ENCODE assay signal across 21 cellular contexts in the genomic region with DNA sequence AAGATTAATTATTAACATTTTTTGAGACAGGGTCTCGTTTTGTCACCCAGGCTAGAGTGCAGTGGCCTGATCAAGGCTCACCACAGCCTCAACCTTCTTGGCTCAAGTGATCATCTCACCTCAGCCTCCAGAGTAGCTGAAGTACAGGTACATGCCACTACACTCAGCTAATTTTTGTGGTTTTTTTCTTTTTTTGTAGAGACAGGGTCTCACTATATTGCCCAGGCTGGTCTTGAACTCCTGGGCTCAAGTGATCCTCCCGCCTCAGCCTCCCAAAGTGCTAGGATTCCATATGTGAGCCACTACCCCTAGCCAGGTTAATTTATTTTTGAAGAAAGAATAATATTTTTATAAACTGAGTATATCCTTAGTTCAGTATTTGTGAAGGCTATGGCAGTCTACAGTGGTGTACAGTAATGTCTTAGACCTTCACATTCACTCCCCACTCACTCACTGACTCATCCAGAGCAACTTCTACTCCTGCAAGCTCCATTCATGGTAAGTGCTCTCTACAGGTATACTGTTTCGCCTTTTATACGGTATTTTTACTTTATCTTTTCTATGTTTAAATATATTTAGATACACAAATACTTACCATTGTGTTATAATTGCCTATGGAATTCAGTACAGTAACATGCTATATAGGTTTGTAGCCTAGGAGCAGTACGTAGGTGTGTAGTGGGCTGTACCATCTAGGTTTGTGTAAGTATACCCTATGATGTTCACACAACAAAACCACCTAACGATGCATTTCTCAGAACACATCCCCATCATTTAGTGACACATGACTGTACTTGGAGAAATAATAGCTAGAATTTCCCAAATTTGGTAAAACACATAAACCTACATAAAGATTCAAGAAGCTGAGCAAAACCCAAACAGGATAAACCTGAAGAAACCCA. TPM values are rescaled to one million over a fixed set of nuclear protein-coding genes. Genes with fewer than 3 reads are reported as not detected.
A peak's percentile ranks its signal among the peaks of the same experiment; 100 is the strongest.
DNase-seq lines count a peak whose midpoint lies in the region; ATAC-seq and TF ChIP-seq lines count a peak whose summit lies in the region.
"Had no signal": no experiment of that assay in that cellular context is flagged by ENCODE, and none has a peak within 500 bp of the region (broad histone marks: within the 10 kb centered on the region; RNA-seq: fewer than 3 reads in every experiment).

No MANE protein-coding gene starts in this region.

- no peaks in the 10 kb centered on the region for H3K27me3 Mint-ChIP-seq in activated CD4-positive, alpha-beta T cell treated with anti-CD3 and anti-CD28 coated beads for 36 hours
- H3K27me3 Mint-ChIP-seq in CD8-positive, alpha-beta T cell (ENCODE audit: low read depth): no peaks in the 10 kb centered on the region
- no peaks in the 10 kb centered on the region for H3K27me3 Mint-ChIP-seq in activated T-helper 2 cell treated with anti-CD3 and anti-CD28 coated beads, Interferon-gamma antibody, Interleukin-2, Interleukin-4, amounts not matched to agents 10 μg/mL and 5 μg/mL and 100 μg/mL, durations not matched to agents 14 hours and 24 hours and 36 hours (ENCODE audit: low read depth)
- H3K27me3 Mint-ChIP-seq: memory B cell had no signal

- H3K36me3 Mint-ChIP-seq in activated CD4-positive, alpha-beta T cell treated with anti-CD3 and anti-CD28 coated beads for 36 hours (ENCODE audit: low read depth): peaks cover 36% of the 10 kb centered on the region
- H3K36me3 Mint-ChIP-seq in CD8-positive, alpha-beta T cell: peaks cover 46% of the 10 kb centered on the region
- peaks cover 45% of the 10 kb centered on the region for H3K36me3 Mint-ChIP-seq in activated T-helper 2 cell treated with anti-CD3 and anti-CD28 coated beads, Interferon-gamma antibody, Interleukin-2, Interleukin-4, amounts not matched to agents 10 μg/mL and 5 μg/mL and 100 μg/mL, durations not matched to agents 14 hours and 24 hours and 36 hours (ENCODE audit: low read depth)

- peak; percentile 44 for DNase-seq in activated CD4-positive, alpha-beta T cell treated with anti-CD3 and anti-CD28 coated beads for 36 hours
- no peak for DNase-seq in activated CD4-positive, alpha-beta T cell treated with anti-CD3 and anti-CD28 coated beads, Interleukin-2, amount 50 U/mL, for 4 hours
- no peak for DNase-seq in CD8-positive, alpha-beta T cell
- no peak for DNase-seq in activated T-helper 2 cell treated with anti-CD3 and anti-CD28 coated beads, Interferon-gamma antibody, Interleukin-2, Interleukin-4, amounts not matched to agents 10 μg/mL and 5 μg/mL and 100 μg/mL, durations not matched to agents 14 hours and 24 hours and 36 hours (ENCODE audit: low spot score)
- DNase-seq in kidney tubule cell (ENCODE audit: low spot score) (peak; percentile 62), SIG-M5 (lab: John Stamatoyannopoulos, UW) (no peak)
- DNase-seq: 8988T, adrenal gland, brain microvascular endothelial cell, Caco-2, colonic mucosa, DMS79 treated with DMSO at 0.1 percent for 48 hours, left colon, NCI-H187, NCI-H69, spleen, upper lobe of left lung had no signal

- peaks cover 89% of the 10 kb centered on the region for H3K4me1 Mint-ChIP-seq in activated CD4-positive, alpha-beta T cell treated with anti-CD3 and anti-CD28 coated beads for 36 hours
- peaks cover 85% of the 10 kb centered on the region for H3K4me1 Mint-ChIP-seq in CD8-positive, alpha-beta T cell (ENCODE audit: low read depth)
- peaks cover 54% of the 10 kb centered on the region for H3K4me1 Mint-ChIP-seq in activated T-helper 2 cell treated with anti-CD3 and anti-CD28 coated beads, Interferon-gamma antibody, Interleukin-2, Interleukin-4, amounts not matched to agents 10 μg/mL and 5 μg/mL and 100 μg/mL, durations not matched to agents 14 hours and 24 hours and 36 hours (ENCODE audit: low read depth)

- H3K27ac ChIP-seq in CD8-positive, alpha-beta T cell (ENCODE audit: low read depth, low read length): no peak overlapping the region
- H3K27ac ChIP-seq: adrenal gland, brain microvascular endothelial cell, colonic mucosa, spleen, upper lobe of left lung had no signal

- peaks cover 92% of the 10 kb centered on the region for H3K4me1 ChIP-seq in CD8-positive, alpha-beta T cell (ENCODE audit: insufficient read depth, low read length)
- H3K4me1 ChIP-seq: adrenal gland, colonic mucosa had no signal

- no peaks in the 10 kb centered on the region for H3K36me3 ChIP-seq in CD8-positive, alpha-beta T cell (ENCODE audit: insufficient read depth, low read length)
- H3K36me3 ChIP-seq: adrenal gland, brain microvascular endothelial cell, colonic mucosa, spleen, upper lobe of left lung had no signal

- intact Hi-C loops in activated CD4-positive, alpha-beta T cell treated with anti-CD3 and anti-CD28 coated beads for 36 hours (cut with DNase I, micrococcal nuclease): loop anchor here (2.0 to 5.0 kb wide), 6 partner anchors 20 to 80 kb away; a partner anchor contains a TSS
- intact Hi-C loops in CD8-positive, alpha-beta T cell (cut with DNase I, micrococcal nuclease): loop anchor here (5.0 kb wide), 1 partner anchor 35 kb away; no protein-coding TSS in a partner anchor
- intact Hi-C loops in activated T-helper 2 cell treated with anti-CD3 and anti-CD28 coated beads, Interferon-gamma antibody, Interleukin-2, Interleukin-4, amounts not matched to agents 10 μg/mL and 5 μg/mL and 100 μg/mL, durations not matched to agents 14 hours and 24 hours and 36 hours (cut with micrococcal nuclease): loop anchor here (1.0 to 5.0 kb wide), 4 partner anchors 29 to 78 kb away; no protein-coding TSS in a partner anchor

- no peaks in the 10 kb centered on the region for H3K27me3 ChIP-seq in CD8-positive, alpha-beta T cell (ENCODE audit: insufficient read depth, low read length)
- H3K27me3 ChIP-seq: adrenal gland, brain microvascular endothelial cell, colonic mucosa, spleen, upper lobe of left lung had no signal

- H3K27ac Mint-ChIP-seq in activated CD4-positive, alpha-beta T cell treated with anti-CD3 and anti-CD28 coated beads for 36 hours: peak overlapping the region; percentile 93
- peak overlapping the region; percentile 94 for H3K27ac Mint-ChIP-seq in CD8-positive, alpha-beta T cell
- H3K27ac Mint-ChIP-seq in activated T-helper 2 cell treated with anti-CD3 and anti-CD28 coated beads, Interferon-gamma antibody, Interleukin-2, Interleukin-4, amounts not matched to agents 10 μg/mL and 5 μg/mL and 100 μg/mL, durations not matched to agents 14 hours and 24 hours and 36 hours: peak overlapping the region; percentile 79
- H3K27ac Mint-ChIP-seq: memory B cell had no signal

- CTCF ChIA-PET in activated CD4-positive, alpha-beta T cell treated with anti-CD3 and anti-CD28 coated beads for 36 hours (lab: Charles Lee): interaction anchor here (0.6 to 2.1 kb wide), 10 partner anchors 12 to 448 kb away, joined by 3 to 7 read pairs (median 4); no protein-coding TSS in a partner anchor
- CTCF ChIA-PET in CD8-positive, alpha-beta T cell (lab: Charles Lee): interaction anchor here (0.7 to 1.5 kb wide), 3 partner anchors 17 to 36 kb away, joined by 3 to 4 read pairs (median 4); no protein-coding TSS in a partner anchor

- H3K4me3 Mint-ChIP-seq in activated CD4-positive, alpha-beta T cell treated with anti-CD3 and anti-CD28 coated beads for 36 hours: peak overlapping the region; percentile 55
- H3K4me3 Mint-ChIP-seq in CD8-positive, alpha-beta T cell: peak overlapping the region; percentile 73
- H3K4me3 Mint-ChIP-seq in activated T-helper 2 cell treated with anti-CD3 and anti-CD28 coated beads, Interferon-gamma antibody, Interleukin-2, Interleukin-4, amounts not matched to agents 10 μg/mL and 5 μg/mL and 100 μg/mL, durations not matched to agents 14 hours and 24 hours and 36 hours (ENCODE audit: low read depth): peak overlapping the region; percentile 20
- H3K4me3 Mint-ChIP-seq: memory B cell had no signal

- H3K9me3 Mint-ChIP-seq in activated CD4-positive, alpha-beta T cell treated with anti-CD3 and anti-CD28 coated beads for 36 hours (ENCODE audit: low read depth): peaks cover 3% of the 10 kb centered on the region
- peaks cover 2% of the 10 kb centered on the region for H3K9me3 Mint-ChIP-seq in CD8-positive, alpha-beta T cell
- H3K9me3 Mint-ChIP-seq in activated T-helper 2 cell treated with anti-CD3 and anti-CD28 coated beads, Interferon-gamma antibody, Interleukin-2, Interleukin-4, amounts not matched to agents 10 μg/mL and 5 μg/mL and 100 μg/mL, durations not matched to agents 14 hours and 24 hours and 36 hours: no peaks in the 10 kb centered on the region
- H3K9me3 Mint-ChIP-seq: memory B cell had no signal

- H3K4me3 ChIP-seq in CD8-positive, alpha-beta T cell (ENCODE audit: low read depth, low read length): no peak overlapping the region
- H3K4me3 ChIP-seq: adrenal gland, colonic mucosa, spleen, upper lobe of left lung had no signal

- peak; percentile 82 for ATAC-seq in activated CD4-positive, alpha-beta T cell treated with anti-CD3 and anti-CD28 coated beads for 36 hours
- peak; percentile 13 for ATAC-seq in CD8-positive, alpha-beta T cell
- ATAC-seq in GM21381 (IDR thresholded peaks at IDR 0.05; ENCODE audit: unreplicated experiment) (no peak), HG03095 (IDR thresholded peaks at IDR 0.05; ENCODE audit: unreplicated experiment) (no peak)
- ATAC-seq: SK-N-SH treated with all-trans-retinoic acid at 6 μM for 48 hours had no signal

- TF ChIP-seq CTCF in CD8-positive, alpha-beta T cell (IDR thresholded peaks at IDR 0.05): no peak

- no peaks in the 10 kb centered on the region for H3K9me3 ChIP-seq in CD8-positive, alpha-beta T cell (ENCODE audit: low read length)
- H3K9me3 ChIP-seq: adrenal gland, Caco-2, colonic mucosa, spleen, upper lobe of left lung had no signal

- POLR2A ChIA-PET in activated CD4-positive, alpha-beta T cell treated with anti-CD3 and anti-CD28 coated beads for 36 hours (lab: Charles Lee): interaction anchor here (0.7 kb wide), 2 partner anchors 81 to 467 kb away, joined by 3 to 4 read pairs; no protein-coding TSS in a partner anchor
- POLR2A ChIA-PET in CD8-positive, alpha-beta T cell (lab: Charles Lee): interaction anchor here (1.0 to 1.7 kb wide), 3 partner anchors 9 to 36 kb away, joined by 4 read pairs; no protein-coding TSS in a partner anchor

RNA-seq across cellular contexts. Expression of a gene that starts 38.6 kb away (rescaled TPM):
- total RNA-seq in activated CD4-positive, alpha-beta T cell treated with anti-CD3 and anti-CD28 coated beads for 36 hours: 10 to 100 TPM; 49.4 to 67.5 TPM
- 100 to 1,000 TPM; 226 to 229 TPM for total RNA-seq in CD8-positive, alpha-beta T cell
- total RNA-seq in activated T-helper 2 cell treated with anti-CD3 and anti-CD28 coated beads, Interferon-gamma antibody, Interleukin-2, Interleukin-4, amounts not matched to agents 10 μg/mL and 5 μg/mL and 100 μg/mL, durations not matched to agents 14 hours and 24 hours and 36 hours: 42.0 and 44.6 TPM in 2 replicates

Comparison
In these comparisons a context has a peak if more than half of its experiments do, and no peak if none do; other contexts are left out.
1. DNase-seq: peak in activated CD4-positive, alpha-beta T cell treated with anti-CD3 and anti-CD28 coated beads for 36 hours (single experiment) and kidney tubule cell (single experiment); none in activated CD4-positive, alpha-beta T cell treated with anti-CD3 and anti-CD28 coated beads, Interleukin-2, amount 50 U/mL, for 4 hours (0 of 2), CD8-positive, alpha-beta T cell (0 of 7), activated T-helper 2 cell treated with anti-CD3 and anti-CD28 coated beads, Interferon-gamma antibody, Interleukin-2, Interleukin-4, amounts not matched to agents 10 μg/mL and 5 μg/mL and 100 μg/mL, durations not matched to agents 14 hours and 24 hours and 36 hours (single experiment) and SIG-M5 (single experiment).
2. ATAC-seq: peak in activated CD4-positive, alpha-beta T cell treated with anti-CD3 and anti-CD28 coated beads for 36 hours (single experiment) and CD8-positive, alpha-beta T cell (single experiment); none in GM21381 (single experiment) and HG03095 (single experiment).
3. H3K4me3 Mint-ChIP-seq: peak in every context shown above with its lines; median percentile 73 in CD8-positive, alpha-beta T cell; 55 in activated CD4-positive, alpha-beta T cell treated with anti-CD3 and anti-CD28 coated beads for 36 hours; 20 in activated T-helper 2 cell treated with anti-CD3 and anti-CD28 coated beads, Interferon-gamma antibody, Interleukin-2, Interleukin-4, amounts not matched to agents 10 μg/mL and 5 μg/mL and 100 μg/mL, durations not matched to agents 14 hours and 24 hours and 36 hours.
4. Peak in every context shown above with its lines, with median percentiles within 50 percentile points of each other: H3K27ac Mint-ChIP-seq.